In genomic region chr4:40908702-40909362, GRCh38 we compare ENCODE assay signal across 8 cellular contexts.
DNase-seq lines count a peak whose midpoint lies in the region; ATAC-seq and TF ChIP-seq lines count a peak whose summit lies in the region.

No MANE protein-coding gene starts in this region.

- no peaks in the 10 kb centered on the region; the same call in 1 of the 2 replicates for H3K36me3 ChIP-seq in GM23338 (ENCODE audit: insufficient read depth)
- H3K36me3 ChIP-seq in thyroid gland = peaks cover 0 to 3% of the 10 kb centered on the region in 2 donors

- H3K4me3 ChIP-seq in GM23338 (no peak overlapping the region), fibroblast of villous mesenchyme (ENCODE audit: low read depth, low read length) (no peak overlapping the region), thyroid gland (replicated peaks in 1 of 3) (no peak overlapping the region)

- no peak overlapping the region for H2AFZ ChIP-seq in GM23338

- H3K4me1 Mint-ChIP-seq in GM23338 = peaks cover 11% of the 10 kb centered on the region

- no peaks in the 10 kb centered on the region for H3K9me2 ChIP-seq in GM23338 (ENCODE audit: insufficient read depth)

- H4K20me1 ChIP-seq in GM23338 (replicated peaks; ENCODE audit: insufficient read depth) = no peaks in the 10 kb centered on the region

- no peaks in the 10 kb centered on the region for H3K79me2 ChIP-seq in GM23338 (replicated peaks; ENCODE audit: insufficient read depth)

- ATAC-seq in GM23338 (peak; percentile 97), omental fat pad (ENCODE audit: low FRiP score) (peak; percentile 42)

- TF ChIP-seq CTCF in GM23338 (conservative IDR thresholded peaks at IDR 0.05; ENCODE audit: low read depth in 2 of 2) (peak; percentile 95 to 99), fibroblast of villous mesenchyme (IDR thresholded peaks at IDR 0.05; ENCODE audit: insufficient read depth, low read depth, low read length) (peak; percentile 91), omental fat pad (IDR thresholded peaks at IDR 0.05) (peak in 2 of 3 donors; percentile 39 to 54), thyroid gland (IDR thresholded peaks at IDR 0.05) (peak; percentile 64 to 97 (median 80))

- no peaks in the 10 kb centered on the region for H3K9me3 ChIP-seq in thyroid gland

- no peaks in the 10 kb centered on the region for H3F3A ChIP-seq in GM23338 (replicated peaks; ENCODE audit: low read depth)

- no peaks in the 10 kb centered on the region for H3K36me3 Mint-ChIP-seq in GM23338 (ENCODE audit: low read depth)

- 0 out of 2 replicates have a peak overlapping the region, but pooled peaks have one; percentile 3 for H3K27ac ChIP-seq in GM23338 (ENCODE audit: low read depth)
- H3K27ac ChIP-seq in thyroid gland = peak overlapping the region in 1 of 3 donors; percentile 28

- no peaks in the 10 kb centered on the region for H3K9me3 Mint-ChIP-seq in GM23338

- peak overlapping the region; percentile 11; the same call in 1 of the 2 replicates for H3K4me2 ChIP-seq in GM23338

- peak; percentile 85 for DNase-seq in EL
- DNase-seq in GM23338 (ENCODE audit: low spot score) = peak; percentile 95
- peak; percentile 70 for DNase-seq in LHCN-M2 (ENCODE audit: low read depth)
- DNase-seq in RPMI8226 = peak; percentile 63
- DNase-seq in activated T-helper 1 cell treated with anti-CD3 and anti-CD28 coated beads, Interleukin-2, amount 50 U/mL, for 16 hours (ENCODE audit: low read depth in 1 of 2, low spot score in 1 of 2) = peak; percentile 15 to 55
- peak; percentile 76 for DNase-seq in fibroblast of villous mesenchyme (ENCODE audit: low read depth)
- DNase-seq in omental fat pad (ENCODE audit: low spot score) = peak; percentile 48
- peak; percentile 49 to 58 for DNase-seq in thyroid gland

- TF ChIP-seq POLR2A in thyroid gland (IDR thresholded peaks at IDR 0.05) = no peak

- peaks cover 9% of the 10 kb centered on the region for H3K27me3 Mint-ChIP-seq in GM23338 (ENCODE audit: insufficient read depth, low read depth, poor library complexity)

- intact Hi-C loops in thyroid gland (cut with DNase I) = no loop called here

- WGBS in thyroid gland, 2 donors = 53 to 62% methylated on average over 8 to 12 of the region's 12 CpGs

- 0 out of 2 replicates have a peak, but pooled peaks cover 3% of the 10 kb centered on the region for H3K4me1 ChIP-seq in GM23338 (ENCODE audit: insufficient read depth)
- peaks cover 0 to 13% of the 10 kb centered on the region in 2 donors for H3K4me1 ChIP-seq in thyroid gland

- 0 out of 2 replicates have a peak overlapping the region, but pooled peaks have one; percentile 53 for H3K27ac Mint-ChIP-seq in GM23338

- H3K27me3 ChIP-seq in GM23338 (ENCODE audit: insufficient read depth) = no peaks in the 10 kb centered on the region
- no peaks in the 10 kb centered on the region for H3K27me3 ChIP-seq in thyroid gland

- H3K4me3 Mint-ChIP-seq in GM23338 = no peak overlapping the region

TF ChIP-seq in GM23338, 12 proteins besides CTCF, POLR2A, EP300 and RAD21:
- TF ChIP-seq ETS1 (IDR thresholded peaks at IDR 0.05) (no peak), ZNF462 (CRISPR knock-in tag; IDR thresholded peaks at IDR 0.05) (no peak), STAT1 (IDR thresholded peaks at IDR 0.05; ENCODE audit: unreplicated experiment) (no peak), JUNB (IDR thresholded peaks at IDR 0.05; ENCODE audit: unreplicated experiment) (no peak), CREB1 (CRISPR knock-in tag; IDR thresholded peaks at IDR 0.05; ENCODE audit: low read depth) (no peak)

Comparison
In these comparisons a context has a peak if more than half of its experiments do, and no peak if none do; other contexts are left out.
1. DNase-seq: peak in every context shown above with its lines; median percentile 95 in GM23338; 85 in EL; 76 in fibroblast of villous mesenchyme; 70 in LHCN-M2; 63 in RPMI8226; 54 in thyroid gland; 48 in omental fat pad; 35 in activated T-helper 1 cell treated with anti-CD3 and anti-CD28 coated beads, Interleukin-2, amount 50 U/mL, for 16 hours.
2. CTCF ChIP-seq: peak in every context shown above with its lines; median percentile 97 in GM23338; 91 in fibroblast of villous mesenchyme; 80 in thyroid gland; 46 in omental fat pad.